In genomic region chr15:89143503-89144162, GRCh38 we compare ENCODE assay signal across 1 cellular context.
TF ChIP-seq lines count a peak whose summit lies in the region.

No MANE protein-coding gene starts in this region.

TF ChIP-seq in GM12878, 131 proteins besides CTCF, POLR2A, EP300 and RAD21 (continued from another document):
- TF ChIP-seq CEBPZ (IDR thresholded peaks at IDR 0.05; ENCODE audit: low read depth, low read length) (no peak), EED (IDR thresholded peaks at IDR 0.05; ENCODE audit: low read depth) (peak; percentile 19; the same call in 1 of the 2 replicates), ZZZ3 (IDR thresholded peaks at IDR 0.05; ENCODE audit: control insufficient read depth, insufficient read length, low read depth) (no peak), NFYA (IDR thresholded peaks at IDR 0.05; ENCODE audit: borderline replicate concordance, low read depth, low read length) (no peak), ATF7 (IDR thresholded peaks at IDR 0.05; ENCODE audit: low read depth) (no peak), ZNF622 (IDR thresholded peaks at IDR 0.05) (no peak), CHD4 (IDR thresholded peaks at IDR 0.05) (no peak), NFXL1 (IDR thresholded peaks at IDR 0.05; ENCODE audit: borderline replicate concordance) (no peak), PBX3 (IDR thresholded peaks at IDR 0.05; ENCODE audit: insufficient replicate concordance, low read depth, low read length) (no peak), FOXM1 (IDR thresholded peaks at IDR 0.05; ENCODE audit: low read depth, low read length) (no peak), BCL11A (IDR thresholded peaks at IDR 0.05; ENCODE audit: low read depth, low read length) (no peak), HSF1 (IDR thresholded peaks at IDR 0.05; ENCODE audit: low read depth, low read length) (no peak), ATF3 (IDR thresholded peaks at IDR 0.05; ENCODE audit: borderline replicate concordance, extremely low read depth, low read depth, low read length) (no peak), PAX8 (IDR thresholded peaks at IDR 0.05) (no peak), SKIL (IDR thresholded peaks at IDR 0.05; ENCODE audit: low read depth, poor library complexity, severe bottlenecking) (no peak), ETV6 (conservative IDR thresholded peaks at IDR 0.05 in 1 of 2, IDR thresholded peaks at IDR 0.05 in 1 of 2; ENCODE audit: borderline replicate concordance in 1 of 2, low read depth in 1 of 2) (no peak), ZNF384 (IDR thresholded peaks at IDR 0.05; ENCODE audit: borderline replicate concordance, low read depth, low read length) (no peak), CHD2 (IDR thresholded peaks at IDR 0.05; ENCODE audit: borderline replicate concordance, low read depth, low read length) (no peak), NRF1 (conservative IDR thresholded peaks at IDR 0.05; ENCODE audit: low read depth, low read length) (no peak), JUNB (IDR thresholded peaks at IDR 0.05) (peak; percentile 41), MEF2B (IDR thresholded peaks at IDR 0.05; ENCODE audit: partially characterized antibody, poor library complexity, severe bottlenecking) (no peak), MYC (IDR thresholded peaks at IDR 0.05; ENCODE audit: insufficient read depth, insufficient read length, insufficient replicate concordance, low read length, severe bottlenecking) (no peak), NKRF (conservative IDR thresholded peaks at IDR 0.05) (no peak), FOXK2 (IDR thresholded peaks at IDR 0.05) (no peak), HDAC2 (IDR thresholded peaks at IDR 0.05) (no peak), PAX5 (IDR thresholded peaks at IDR 0.05; ENCODE audit: borderline replicate concordance, low read depth, low read length) (no peak), CBFB (IDR thresholded peaks at IDR 0.05; ENCODE audit: low read depth) (no peak), BACH1 (IDR thresholded peaks at IDR 0.05; ENCODE audit: borderline replicate concordance) (no peak), ZBED1 (IDR thresholded peaks at IDR 0.05; ENCODE audit: borderline replicate concordance) (no peak), SMC3 (IDR thresholded peaks at IDR 0.05; ENCODE audit: borderline replicate concordance, low read length) (no peak), POLR2AphosphoS5 (IDR thresholded peaks at IDR 0.05; ENCODE audit: low read length) (no peak), RUNX3 (IDR thresholded peaks at IDR 0.05; ENCODE audit: low read length) (peak; percentile 66), YBX1 (IDR thresholded peaks at IDR 0.05) (no peak)
